ENCODE assay signal across 8 cellular contexts in the genomic region with DNA sequence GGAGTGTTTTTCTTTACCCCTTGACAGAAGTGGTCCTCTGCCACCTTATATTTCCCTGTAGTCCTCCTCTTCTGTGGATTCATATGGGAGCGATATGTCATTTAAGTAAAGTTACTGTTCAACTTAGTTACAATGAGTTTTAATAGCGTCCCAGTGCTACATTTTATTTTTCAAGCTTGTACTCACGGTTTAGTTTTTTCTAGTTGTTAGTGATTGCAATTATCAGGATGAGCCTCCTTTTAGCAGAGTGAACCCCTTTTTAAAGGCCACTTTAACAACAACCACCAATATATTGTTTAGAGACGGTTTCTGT. TPM values are rescaled to one million over a fixed set of nuclear protein-coding genes. Genes with fewer than 3 reads are reported as not detected.
DNase-seq lines count a peak whose midpoint lies in the region; ATAC-seq, FAIRE-seq and TF ChIP-seq lines count a peak whose summit lies in the region.

No MANE protein-coding gene starts in this region.

- ATAC-seq in GM19467 (IDR thresholded peaks at IDR 0.05; ENCODE audit: unreplicated experiment): no peak

- H3K4me2 ChIP-seq in DOHH2 (ENCODE audit: low read length): peak overlapping the region; percentile 88

- H3K9me2 ChIP-seq in DOHH2 (replicated peaks; ENCODE audit: control insufficient read depth, low read length): no peaks in the 10 kb centered on the region

- WGBS in prostate gland: 0% methylated on average over 4 of the region's 4 CpGs

- TF ChIP-seq CTCF in DOHH2 (IDR thresholded peaks at IDR 0.05; ENCODE audit: low read depth, low read length, poor library complexity, severe bottlenecking) (no peak), fibroblast of mammary gland (conservative IDR thresholded peaks at IDR 0.05; ENCODE audit: control insufficient read depth, insufficient read depth, low read depth, low read length) (no peak), prostate gland (IDR thresholded peaks at IDR 0.05) (peak in 1 of 4 experiments; percentile 14)

- intact Hi-C loops in prostate gland (cut with DNase I): loop anchor here (5.0 kb wide), 1 partner anchor 34 kb away; a partner anchor contains a TSS

- H4K20me1 ChIP-seq in DOHH2 (ENCODE audit: control insufficient read depth, insufficient read depth, low read depth, low read length): peaks cover 32% of the 10 kb centered on the region

- no peaks in the 10 kb centered on the region; the same call in 1 of the 2 replicates for H3F3A ChIP-seq in DOHH2 (ENCODE audit: control insufficient read depth, insufficient read depth)

- no peaks in the 10 kb centered on the region for H3K9me3 ChIP-seq in DOHH2 (ENCODE audit: control insufficient read depth, insufficient read depth, low read length)
- H3K9me3 ChIP-seq in SJSA1 (replicated peaks): no peaks in the 10 kb centered on the region
- no peaks in the 10 kb centered on the region for H3K9me3 ChIP-seq in prostate gland

- TF ChIP-seq POLR2A in prostate gland (IDR thresholded peaks at IDR 0.05) (no peak), GM12891 (IDR thresholded peaks at IDR 0.05; ENCODE audit: low read depth, low read length) (no peak)

- H3K27ac ChIP-seq in DOHH2 (ENCODE audit: low read depth, low read length): peak overlapping the region; percentile 83
- H3K27ac ChIP-seq in SJSA1: no peak overlapping the region
- peak overlapping the region; percentile 100 for H3K27ac ChIP-seq in prostate gland

- H3K36me3 ChIP-seq in DOHH2 (ENCODE audit: control insufficient read depth, low read length) (peaks cover 64% of the 10 kb centered on the region), SJSA1 (peaks cover 35% of the 10 kb centered on the region), prostate gland (no peaks in the 10 kb centered on the region)

- no peak for DNase-seq in SJSA1 (ENCODE audit: low read depth in 1 of 2, low spot score in 2 of 2)
- DNase-seq in fibroblast of mammary gland (ENCODE audit: low read depth): no peak
- no peak for DNase-seq in prostate gland (ENCODE audit: low spot score)
- DNase-seq in NCI-H146 treated with DMSO at 0.1 percent for 48 hours (lab: John Stamatoyannopoulos, UW; ENCODE audit: unreplicated experiment): no peak
- DNase-seq in NAMALWA (ENCODE audit: low spot score): no peak
- DNase-seq in GM12891 (ENCODE audit: insufficient read length, low spot score): no peak

- H3K27me3 ChIP-seq in DOHH2 (ENCODE audit: control insufficient read depth, low read length) (no peaks in the 10 kb centered on the region), SJSA1 (replicated peaks) (no peaks in the 10 kb centered on the region), prostate gland (replicated peaks; ENCODE audit: insufficient read depth) (no peaks in the 10 kb centered on the region)

- no peak for FAIRE-seq in GM12891 (lab: Jason Lieb, UNC)

- H3K79me2 ChIP-seq in DOHH2 (ENCODE audit: control insufficient read depth, low read length): peaks cover 72% of the 10 kb centered on the region

- H3K4me1 ChIP-seq in DOHH2 (ENCODE audit: control insufficient read depth, low read length): peaks cover 55% of the 10 kb centered on the region
- H3K4me1 ChIP-seq in SJSA1 (replicated peaks): peaks cover 13% of the 10 kb centered on the region
- H3K4me1 ChIP-seq in prostate gland (replicated peaks): no peaks in the 10 kb centered on the region

- H3K4me3 ChIP-seq in DOHH2 (ENCODE audit: low read length) (peak overlapping the region; percentile 89), SJSA1 (peak overlapping the region; percentile 70), fibroblast of mammary gland (ENCODE audit: control insufficient read depth, low read depth, low read length) (peak overlapping the region; percentile 87), prostate gland (peak overlapping the region; percentile 83 to 98)

TF ChIP-seq in GM12891, 5 proteins besides CTCF, POLR2A, EP300 and RAD21:
- no peak for TF ChIP-seq POLR2AphosphoS5 (IDR thresholded peaks at IDR 0.05; ENCODE audit: low read depth, low read length)
- TF ChIP-seq PAX5 (IDR thresholded peaks at IDR 0.05; ENCODE audit: insufficient read depth, low read length, severe bottlenecking): no peak
- no peak for TF ChIP-seq TAF1 (IDR thresholded peaks at IDR 0.05; ENCODE audit: low read depth, low read length)
- TF ChIP-seq SPI1 (IDR thresholded peaks at IDR 0.05; ENCODE audit: low read depth, low read length): no peak
- TF ChIP-seq POU2F2 (IDR thresholded peaks at IDR 0.05; ENCODE audit: low read depth, low read length): no peak
TF ChIP-seq in GM12891: peak in this region for 0.

RNA-seq across cellular contexts. Expression of a gene that starts 1.5 kb away (rescaled TPM):
- 25.2 and 32.2 TPM in 2 replicates for total RNA-seq in SJSA1 (2014; rRNA removed; shearing (Covaris generic))
- 10 to 100 TPM; 64.1 to 75.2 TPM for total RNA-seq in prostate gland
- polyA plus RNA-seq in GM12891 (2012; ENCODE audit: low read depth, missing spikeins): 43.3 TPM

RNA-seq across cellular contexts. Expression of a gene that starts 35.1 kb away (rescaled TPM):
- total RNA-seq in SJSA1 (2014; rRNA removed; shearing (Covaris generic)): 1.3 and 3.5 TPM in 2 replicates
- total RNA-seq in prostate gland: 10 to 100 TPM; 11.6 to 24.5 TPM
- 2.5 TPM for polyA plus RNA-seq in GM12891 (2012; ENCODE audit: low read depth, missing spikeins)
